Comparison of ENCODE assay signal across 8 cellular contexts in the genomic region with DNA sequence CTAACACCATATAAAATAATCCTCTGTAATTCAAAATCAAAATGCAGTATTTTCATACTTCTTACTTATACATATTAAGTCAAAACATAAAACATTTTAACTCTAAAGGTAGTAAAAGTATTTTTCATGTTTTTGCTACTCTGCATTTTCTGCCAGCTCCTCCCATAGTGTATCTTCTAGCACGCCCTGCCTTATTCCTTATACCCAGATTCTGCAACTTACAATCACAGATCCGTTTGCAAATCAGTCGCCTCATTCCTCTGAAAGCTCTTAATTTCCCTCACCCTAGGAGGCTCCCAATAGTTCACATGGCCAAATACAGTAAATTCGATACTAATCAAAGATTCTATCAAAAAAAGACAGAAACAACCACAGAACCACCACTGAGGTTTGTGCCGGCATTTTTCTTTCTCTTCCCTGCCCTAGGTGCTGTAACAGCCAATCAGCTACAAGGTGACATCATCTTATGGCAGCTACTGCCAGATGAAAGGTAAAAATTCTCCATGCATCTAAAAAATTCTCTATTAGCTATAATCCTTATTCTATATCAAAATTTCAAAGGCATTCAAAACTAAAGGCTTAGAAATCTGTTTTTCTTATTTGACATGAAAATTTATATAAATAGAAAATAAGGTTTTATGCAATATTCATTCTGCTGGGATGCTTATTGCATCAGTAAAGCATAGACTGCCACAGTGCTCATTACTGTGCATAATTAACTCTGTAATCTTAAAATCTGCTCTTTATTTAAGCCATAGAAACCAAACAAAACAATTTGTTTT.
DNase-seq lines count a peak whose midpoint lies in the region; ATAC-seq and TF ChIP-seq lines count a peak whose summit lies in the region.

No MANE protein-coding gene starts in this region.

- H3K4me3 ChIP-seq in astrocyte of the spinal cord (ENCODE audit: low read depth, low read length) (peak overlapping the region; percentile 41), iPS-20b (ENCODE audit: low read length) (peak overlapping the region; percentile 62)

- no peak for ATAC-seq in GM21390 (IDR thresholded peaks at IDR 0.05; ENCODE audit: unreplicated experiment)
- no peak for ATAC-seq in HG03432 (IDR thresholded peaks at IDR 0.05; ENCODE audit: unreplicated experiment)

- no peak for TF ChIP-seq CTCF in astrocyte of the spinal cord (IDR thresholded peaks at IDR 0.05; ENCODE audit: low read depth, low read length)

- H3K9ac ChIP-seq in iPS-20b (ENCODE audit: low read depth, low read length) = peak overlapping the region; percentile 62; the same call in 1 of the 2 replicates

- in situ Hi-C loops in astrocyte of the spinal cord (cut with HindIII; ENCODE audit: low sequenced_read_pairs) = no loop called here

- peaks cover 18% of the 10 kb centered on the region; the same call in 1 of the 2 replicates for H3K4me1 ChIP-seq in iPS-20b (ENCODE audit: insufficient read depth, low read length)

- DNase-seq in D341Med (ENCODE audit: low spot score) (peak; percentile 41), NCI-H2196 treated with DMSO at 0.1 percent for 48 hours (lab: John Stamatoyannopoulos, UW; ENCODE audit: unreplicated experiment) (peak; percentile 26), astrocyte of the spinal cord (ENCODE audit: low read depth, low spot score) (peak; percentile 62), HUDEP-2 (lab: John Stamatoyannopoulos, UW; ENCODE audit: unreplicated experiment in 76 of 76) (no peak)
- DNase-seq in stimulated activated CD4-positive, alpha-beta T cell treated with anti-CD3 and anti-CD28 coated beads, Interleukin-4, amount 100 ng/mL, for 24 hours = peak; percentile 29

- H3K27me3 ChIP-seq in iPS-20b (ENCODE audit: insufficient read depth, low read length) = no peaks in the 10 kb centered on the region

- H3K9me3 ChIP-seq in iPS-20b (ENCODE audit: insufficient read depth, low read depth, low read length) = no peaks in the 10 kb centered on the region

- H3K36me3 ChIP-seq in iPS-20b (ENCODE audit: insufficient read depth, low read depth, low read length) = peaks cover 12% of the 10 kb centered on the region

- no peak overlapping the region for H3K27ac ChIP-seq in iPS-20b (ENCODE audit: low read length)

Comparison
In these comparisons a context has a peak if more than half of its experiments do, and no peak if none do; other contexts are left out.
1. DNase-seq: peak in D341Med (single experiment), NCI-H2196 treated with DMSO at 0.1 percent for 48 hours (single experiment), astrocyte of the spinal cord (single experiment) and stimulated activated CD4-positive, alpha-beta T cell treated with anti-CD3 and anti-CD28 coated beads, Interleukin-4, amount 100 ng/mL, for 24 hours (single experiment); none in HUDEP-2 (0 of 76).